2 cellular contexts compared by ENCODE assay signal in the genomic region with DNA sequence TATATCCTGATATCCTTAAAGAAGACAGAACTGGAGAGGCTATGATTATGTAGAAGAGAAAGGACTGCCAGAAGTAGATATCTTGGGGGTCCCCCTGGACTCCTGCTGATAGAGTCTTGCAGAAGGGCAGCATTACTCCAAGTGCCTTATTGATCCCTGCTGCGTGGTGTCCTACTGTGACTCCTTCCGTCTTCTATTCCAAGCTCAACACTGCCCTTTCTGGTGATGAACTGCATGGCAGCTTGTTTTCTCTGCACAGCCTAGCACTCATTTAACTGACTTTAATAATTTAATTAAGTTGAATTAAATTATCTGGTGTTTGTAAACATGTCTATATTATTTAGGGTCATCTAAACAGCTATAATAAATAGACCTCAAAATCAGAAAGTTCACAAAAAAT.
TF ChIP-seq lines count a peak whose summit lies in the region.

No MANE protein-coding gene starts in this region.

TF ChIP-seq in SK-N-SH, 30 proteins besides CTCF, POLR2A, EP300 and RAD21 (continued from another document):
- TF ChIP-seq POLR2AphosphoS5 (IDR thresholded peaks at IDR 0.05; ENCODE audit: low read depth, low read length) (no peak), CHD2 (IDR thresholded peaks at IDR 0.05; ENCODE audit: low read length, partially characterized antibody) (no peak)

TF ChIP-seq in SK-N-SH treated with all-trans-retinoic acid at 6 μM for 48 hours, 23 proteins besides CTCF, POLR2A, EP300 and RAD21 (continued from another document):
- TF ChIP-seq, protein P1, sequence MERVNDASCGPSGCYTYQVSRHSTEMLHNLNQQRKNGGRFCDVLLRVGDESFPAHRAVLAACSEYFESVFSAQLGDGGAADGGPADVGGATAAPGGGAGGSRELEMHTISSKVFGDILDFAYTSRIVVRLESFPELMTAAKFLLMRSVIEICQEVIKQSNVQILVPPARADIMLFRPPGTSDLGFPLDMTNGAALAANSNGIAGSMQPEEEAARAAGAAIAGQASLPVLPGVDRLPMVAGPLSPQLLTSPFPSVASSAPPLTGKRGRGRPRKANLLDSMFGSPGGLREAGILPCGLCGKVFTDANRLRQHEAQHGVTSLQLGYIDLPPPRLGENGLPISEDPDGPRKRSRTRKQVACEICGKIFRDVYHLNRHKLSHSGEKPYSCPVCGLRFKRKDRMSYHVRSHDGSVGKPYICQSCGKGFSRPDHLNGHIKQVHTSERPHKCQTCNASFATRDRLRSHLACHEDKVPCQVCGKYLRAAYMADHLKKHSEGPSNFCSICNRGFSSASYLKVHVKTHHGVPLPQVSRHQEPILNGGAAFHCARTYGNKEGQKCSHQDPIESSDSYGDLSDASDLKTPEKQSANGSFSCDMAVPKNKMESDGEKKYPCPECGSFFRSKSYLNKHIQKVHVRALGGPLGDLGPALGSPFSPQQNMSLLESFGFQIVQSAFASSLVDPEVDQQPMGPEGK (CRISPR knock-in tag; IDR thresholded peaks at IDR 0.05; ENCODE audit: borderline replicate concordance), result no peak
- TF ChIP-seq GLIS3 (CRISPR knock-in tag; IDR thresholded peaks at IDR 0.05) (no peak), ESRRG (CRISPR knock-in tag; IDR thresholded peaks at IDR 0.05) (no peak), TCF4 (CRISPR knock-in tag; IDR thresholded peaks at IDR 0.05; ENCODE audit: borderline replicate concordance) (no peak), SNAI2 (CRISPR knock-in tag; IDR thresholded peaks at IDR 0.05) (no peak), ZC3H10 (CRISPR knock-in tag; IDR thresholded peaks at IDR 0.05) (no peak), PPARA (CRISPR knock-in tag; IDR thresholded peaks at IDR 0.05; ENCODE audit: borderline replicate concordance) (no peak)
